In the genomic region with DNA sequence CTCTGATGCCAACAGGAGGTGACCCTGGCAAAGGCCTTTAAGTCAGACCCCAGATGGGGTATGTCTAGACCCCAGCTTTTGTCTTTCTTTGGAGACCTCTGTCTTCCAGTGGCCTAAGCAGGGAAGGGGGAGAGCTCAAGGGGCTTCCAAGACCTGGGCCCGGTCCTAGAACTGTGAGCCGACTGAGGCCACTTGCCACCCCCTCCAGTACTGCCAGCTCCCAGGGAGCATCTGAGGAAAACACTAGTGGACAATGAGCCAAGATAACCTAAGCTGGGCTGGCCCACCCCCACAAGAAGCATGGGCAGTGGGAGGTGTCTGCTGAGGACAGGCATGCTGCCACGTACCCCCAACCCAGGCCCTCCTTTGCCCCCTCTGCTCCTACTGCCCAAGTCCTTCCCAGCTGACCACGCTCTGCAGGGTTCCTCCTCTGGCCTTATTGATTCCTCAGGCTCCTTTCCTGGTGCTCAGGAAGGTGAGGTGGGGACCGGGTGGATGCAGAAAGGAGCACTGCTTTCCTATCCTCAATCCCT, we compare ENCODE assay signal across 11 cellular contexts. TPM values are rescaled to one million over a fixed set of nuclear protein-coding genes. Genes with fewer than 3 reads are reported as not detected.
A peak's percentile ranks its signal among the peaks of the same experiment; 100 is the strongest.
DNase-seq lines count a peak whose midpoint lies in the region; ATAC-seq and TF ChIP-seq lines count a peak whose summit lies in the region.
"Had no signal": no experiment of that assay in that cellular context is flagged by ENCODE, and none has a peak within 500 bp of the region (broad histone marks: within the 10 kb centered on the region; RNA-seq: fewer than 3 reads in every experiment).

No MANE protein-coding gene starts in this region.

- H2AFZ ChIP-seq in SU-DHL-6 (ENCODE audit: low read depth, low read length, severe bottlenecking): no peak overlapping the region

- no peaks in the 10 kb centered on the region for H3K79me2 ChIP-seq in SU-DHL-6 (ENCODE audit: insufficient read depth, low read length)

- H3F3A ChIP-seq in SU-DHL-6 (ENCODE audit: insufficient read depth): no peaks in the 10 kb centered on the region

- CTCF ChIA-PET in activated naive CD4-positive, alpha-beta T cell treated with anti-CD3 and anti-CD28 coated beads for 36 hours (lab: Charles Lee): interaction anchor here (0.5 to 5.5 kb wide), 21 partner anchors 10 to 760 kb away, joined by 3 to 50 read pairs (median 5); partner anchors contain the start of genes CCDC184, TMEM106C and VDR

- H3K4me1 Mint-ChIP-seq in activated naive CD4-positive, alpha-beta T cell treated with anti-CD3 and anti-CD28 coated beads for 36 hours (ENCODE audit: low read depth): peaks cover 77% of the 10 kb centered on the region
- peaks cover 66 to 85% of the 10 kb centered on the region in 2 donors for H3K4me1 Mint-ChIP-seq in stimulated activated naive B cell treated with anti-CD40 and anti-IgM and Interleukin-4, amounts not matched to agents 10 μg/mL and 1 μg/mL and 100 μg/mL, for 72 hours

- no peaks in the 10 kb centered on the region for H4K20me1 ChIP-seq in SU-DHL-6 (ENCODE audit: low read depth, low read length)

- DNase-seq in activated naive CD4-positive, alpha-beta T cell treated with anti-CD3 and anti-CD28 coated beads for 36 hours: no peak
- no peak for DNase-seq in activated naive CD4-positive, alpha-beta T cell treated with anti-CD3 and anti-CD28 coated beads, Interleukin-2, amount 50 U/mL, for 16 hours
- no peak for DNase-seq in stimulated activated naive B cell treated with anti-CD40 and anti-IgM and Interleukin-4, amounts not matched to agents 10 μg/mL and 1 μg/mL and 100 μg/mL, for 72 hours
- DNase-seq in NCI-H1105 treated with DMSO at 0.1 percent for 48 hours (lab: John Stamatoyannopoulos, UW): no peak
- no peak for DNase-seq in dorsolateral prefrontal cortex
- DNase-seq: DMS 273 treated with DMSO at 0.1 percent for 48 hours, transverse colon had no signal

- peak overlapping the region; percentile 78 for H3K4me3 Mint-ChIP-seq in activated naive CD4-positive, alpha-beta T cell treated with anti-CD3 and anti-CD28 coated beads for 36 hours
- H3K4me3 Mint-ChIP-seq in stimulated activated naive B cell treated with anti-CD40 and anti-IgM and Interleukin-4, amounts not matched to agents 10 μg/mL and 1 μg/mL and 100 μg/mL, for 72 hours: peak overlapping the region; percentile 77 to 79

- no peak for ATAC-seq in stimulated activated naive B cell treated with anti-CD40 and anti-IgM and Interleukin-4, amounts not matched to agents 10 μg/mL and 1 μg/mL and 100 μg/mL, for 72 hours (replicated peaks)
- no peak for ATAC-seq in GM18907 (IDR thresholded peaks at IDR 0.05; ENCODE audit: unreplicated experiment)

- no peaks in the 10 kb centered on the region for H3K9me3 ChIP-seq in SU-DHL-6 (ENCODE audit: insufficient read depth, low read length)
- H3K9me3 ChIP-seq in duodenal mucosa (ENCODE audit: control insufficient read depth in 1 of 2, low read length in 2 of 2): no peaks in the 10 kb centered on the region
- H3K9me3 ChIP-seq: right atrium auricular region, transverse colon had no signal

- H3K4me3 ChIP-seq in SU-DHL-6 (ENCODE audit: insufficient read depth, low read length, poor library complexity, severe bottlenecking) (no peak overlapping the region), duodenal mucosa (ENCODE audit: low read depth in 1 of 2, low read length in 2 of 2) (peak overlapping the region; percentile 57 to 66), dorsolateral prefrontal cortex (no peak overlapping the region)
- H3K4me3 ChIP-seq: right atrium auricular region had no signal

- H3K4me1 ChIP-seq in duodenal mucosa (ENCODE audit: control insufficient read depth in 1 of 2, insufficient read depth in 2 of 2, low read length in 2 of 2): peaks cover 65 to 83% of the 10 kb centered on the region in 2 donors

- H3K9ac ChIP-seq in SU-DHL-6 (ENCODE audit: low read length) (no peak overlapping the region), duodenal mucosa (ENCODE audit: low read depth in 1 of 2, low read length in 2 of 2) (peak overlapping the region; percentile 50 to 65)

- H3K27ac ChIP-seq in SU-DHL-6 (ENCODE audit: low read depth, low read length): no peak overlapping the region
- peak overlapping the region; percentile 46 for H3K27ac ChIP-seq in duodenal mucosa (ENCODE audit: low read depth, low read length)
- H3K27ac ChIP-seq in dorsolateral prefrontal cortex: no peak overlapping the region
- H3K27ac ChIP-seq: right atrium auricular region had no signal

- H3K27me3 Mint-ChIP-seq in activated naive CD4-positive, alpha-beta T cell treated with anti-CD3 and anti-CD28 coated beads for 36 hours (ENCODE audit: low read depth): no peaks in the 10 kb centered on the region
- H3K27me3 Mint-ChIP-seq in stimulated activated naive B cell treated with anti-CD40 and anti-IgM and Interleukin-4, amounts not matched to agents 10 μg/mL and 1 μg/mL and 100 μg/mL, for 72 hours: no peaks in the 10 kb centered on the region

- no peak for TF ChIP-seq CTCF in SU-DHL-6 (IDR thresholded peaks at IDR 0.05; ENCODE audit: insufficient read depth, low read length, poor library complexity, severe bottlenecking)
- no peak for TF ChIP-seq CTCF in dorsolateral prefrontal cortex (IDR thresholded peaks at IDR 0.05 in 54 of 56, conservative IDR thresholded peaks at IDR 0.05 in 2 of 56; ENCODE audit: low read depth in 1 of 56, partially characterized antibody in 56 of 56)

- peak overlapping the region; percentile 97 for H3K27ac Mint-ChIP-seq in activated naive CD4-positive, alpha-beta T cell treated with anti-CD3 and anti-CD28 coated beads for 36 hours
- H3K27ac Mint-ChIP-seq in stimulated activated naive B cell treated with anti-CD40 and anti-IgM and Interleukin-4, amounts not matched to agents 10 μg/mL and 1 μg/mL and 100 μg/mL, for 72 hours: peak overlapping the region; percentile 86

- H3K36me3 ChIP-seq in SU-DHL-6 (ENCODE audit: low read length) (no peaks in the 10 kb centered on the region), duodenal mucosa (ENCODE audit: control insufficient read depth in 1 of 2, insufficient read depth in 2 of 2, low read length in 2 of 2) (peaks cover 8 to 21% of the 10 kb centered on the region in 2 donors)
- H3K36me3 ChIP-seq: right atrium auricular region, transverse colon had no signal

- peak overlapping the region; percentile 21 for H3K4me2 ChIP-seq in SU-DHL-6 (ENCODE audit: low read depth, low read length, poor library complexity, severe bottlenecking)

- H3K9me2 ChIP-seq in SU-DHL-6 (replicated peaks; ENCODE audit: insufficient read depth, low read length): no peaks in the 10 kb centered on the region

- H3K36me3 Mint-ChIP-seq in activated naive CD4-positive, alpha-beta T cell treated with anti-CD3 and anti-CD28 coated beads for 36 hours (ENCODE audit: low read depth): peaks cover 56% of the 10 kb centered on the region
- H3K36me3 Mint-ChIP-seq in stimulated activated naive B cell treated with anti-CD40 and anti-IgM and Interleukin-4, amounts not matched to agents 10 μg/mL and 1 μg/mL and 100 μg/mL, for 72 hours: peaks cover 47 to 76% of the 10 kb centered on the region in 2 donors

- no peaks in the 10 kb centered on the region for H3K9me3 Mint-ChIP-seq in activated naive CD4-positive, alpha-beta T cell treated with anti-CD3 and anti-CD28 coated beads for 36 hours
- H3K9me3 Mint-ChIP-seq in stimulated activated naive B cell treated with anti-CD40 and anti-IgM and Interleukin-4, amounts not matched to agents 10 μg/mL and 1 μg/mL and 100 μg/mL, for 72 hours: no peaks in the 10 kb centered on the region

- intact Hi-C loops in activated naive CD4-positive, alpha-beta T cell treated with anti-CD3 and anti-CD28 coated beads for 36 hours (cut with micrococcal nuclease): loop anchor here (10.0 kb wide), 1 partner anchor 469 kb away; no protein-coding TSS in a partner anchor
- intact Hi-C loops in dorsolateral prefrontal cortex (cut with DNase I): no loop called here

- no peaks in the 10 kb centered on the region for H3K27me3 ChIP-seq in SU-DHL-6 (ENCODE audit: low read length)
- no peaks in the 10 kb centered on the region for H3K27me3 ChIP-seq in duodenal mucosa (ENCODE audit: control insufficient read depth in 1 of 2, insufficient read depth in 2 of 2, low read length in 2 of 2)
- H3K27me3 ChIP-seq in dorsolateral prefrontal cortex: peaks cover 0 to 10% (median 0%) of the 10 kb centered on the region in 45 donors
- H3K27me3 ChIP-seq: right atrium auricular region, transverse colon had no signal

RNA-seq across cellular contexts. Expression of gene VDR, which starts 21.1 kb away (rescaled TPM):
- total RNA-seq in activated naive CD4-positive, alpha-beta T cell treated with anti-CD3 and anti-CD28 coated beads for 36 hours: 10 to 100 TPM; 56.4 to 57.7 TPM
- 1 to 10 TPM in 18 of 120 experiments, under 1 TPM in 96, not detected in 6; 0.12 to 2.9 (median 0.42) TPM for total RNA-seq in dorsolateral prefrontal cortex

Comparison
In these comparisons a context has a peak if more than half of its experiments do, and no peak if none do; other contexts are left out.
1. H3K4me3 ChIP-seq: peak in duodenal mucosa (2 of 2); none in SU-DHL-6 (single experiment) and dorsolateral prefrontal cortex (0 of 59).
2. RNA of gene VDR, which starts 21.1 kb away (total RNA-seq): 56.4 to 57.7 TPM in activated naive CD4-positive, alpha-beta T cell treated with anti-CD3 and anti-CD28 coated beads for 36 hours; 0.12 to 2.9 TPM in dorsolateral prefrontal cortex; every median in the first group is over 10 times any median in the second.